13 cellular contexts compared by ENCODE assay signal in genomic region chr7:3463696-3464095, GRCh38.
"Had no signal": no experiment of that assay in that cellular context is flagged by ENCODE, and none has a peak within 500 bp of the region (broad histone marks: within the 10 kb centered on the region; RNA-seq: fewer than 3 reads in every experiment).

No MANE protein-coding gene starts in this region.

- DNase-seq: activated CD4-positive, alpha-beta T cell treated with anti-CD3 and anti-CD28 coated beads for 1 hour; activated CD8-positive, alpha-beta memory T cell treated with anti-CD3 and anti-CD28 coated beads for 24 hours; activated naive CD4-positive, alpha-beta T cell treated with anti-CD3 and anti-CD28 coated beads, Interleukin-2, amount 10 ng/mL, durations not matched to agents 7 days and 5 days; amygdala; cortex of kidney; effector CD8-positive, alpha-beta T cell; heart right ventricle; left ventricle myocardium superior; retina; stimulated activated CD4-positive, alpha-beta T cell treated with anti-CD3 and anti-CD28 coated beads, Interleukin-4, amount 100 ng/mL, for 4 hours; stomach had no signal

- H3K27me3 ChIP-seq: heart right ventricle, stomach had no signal

- H3K4me3 ChIP-seq: heart right ventricle, skin epidermis, stomach, thoracic aorta had no signal

- H3K4me1 ChIP-seq: heart right ventricle, stomach had no signal

- H3K36me3 ChIP-seq: heart right ventricle, stomach, thoracic aorta had no signal

- H3K9me3 ChIP-seq: heart right ventricle, stomach, thoracic aorta had no signal

- H3K27ac ChIP-seq: heart right ventricle, skin epidermis, stomach, thoracic aorta had no signal
